ENCODE assay signal across 1 cellular context in the genomic region with DNA sequence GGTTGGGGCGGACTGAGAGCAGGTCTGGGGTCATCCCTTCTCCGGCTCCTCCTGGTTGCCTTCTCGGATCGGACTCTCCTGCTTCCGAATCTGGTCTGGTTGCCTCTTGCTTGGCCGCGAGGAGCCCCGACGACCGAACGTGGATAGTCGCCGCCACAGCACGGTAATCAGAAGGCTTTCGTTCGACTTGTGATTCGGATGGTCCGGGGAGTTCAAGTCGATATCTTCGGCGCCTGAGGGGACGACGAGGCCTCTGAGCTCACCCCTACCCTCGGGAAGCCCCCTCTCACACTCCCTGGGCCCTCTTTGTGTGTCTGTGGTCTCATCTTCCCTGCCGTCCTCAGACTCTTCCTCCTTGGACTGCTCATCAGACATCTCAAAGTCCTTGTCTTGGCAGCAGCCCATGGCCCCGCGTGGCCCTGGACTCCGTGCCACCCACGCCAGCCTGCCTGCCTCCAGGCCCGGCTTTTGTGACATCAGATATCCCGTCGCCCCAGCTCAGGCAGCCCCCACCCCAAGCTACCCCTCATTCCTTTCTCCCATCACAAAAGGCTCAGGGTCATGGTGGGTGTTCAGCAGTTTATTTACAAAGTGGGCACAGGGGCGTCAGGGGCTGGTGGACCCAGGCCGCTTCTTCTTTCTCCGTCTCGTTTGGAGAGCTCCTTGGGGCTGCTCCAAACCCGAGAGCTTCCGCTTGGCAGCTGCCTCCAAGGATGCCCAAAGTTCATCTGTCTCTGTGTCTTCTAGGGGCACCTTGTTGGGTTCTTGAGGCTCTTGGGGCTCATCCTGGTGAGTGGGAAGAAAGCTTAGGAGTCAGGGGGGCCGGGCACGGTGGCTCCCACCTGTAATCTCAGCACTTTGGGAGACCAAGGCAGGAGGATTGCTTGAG.
A peak's percentile ranks its signal among the peaks of the same experiment; 100 is the strongest.
TF ChIP-seq lines count a peak whose summit lies in the region.

A gene (minus strand): TSS at position 496 of the 889 bp plus-strand sequence.

TF ChIP-seq in GM12878, 131 proteins besides CTCF, POLR2A, EP300 and RAD21 (continued from another document):
- TF ChIP-seq, protein P1, sequence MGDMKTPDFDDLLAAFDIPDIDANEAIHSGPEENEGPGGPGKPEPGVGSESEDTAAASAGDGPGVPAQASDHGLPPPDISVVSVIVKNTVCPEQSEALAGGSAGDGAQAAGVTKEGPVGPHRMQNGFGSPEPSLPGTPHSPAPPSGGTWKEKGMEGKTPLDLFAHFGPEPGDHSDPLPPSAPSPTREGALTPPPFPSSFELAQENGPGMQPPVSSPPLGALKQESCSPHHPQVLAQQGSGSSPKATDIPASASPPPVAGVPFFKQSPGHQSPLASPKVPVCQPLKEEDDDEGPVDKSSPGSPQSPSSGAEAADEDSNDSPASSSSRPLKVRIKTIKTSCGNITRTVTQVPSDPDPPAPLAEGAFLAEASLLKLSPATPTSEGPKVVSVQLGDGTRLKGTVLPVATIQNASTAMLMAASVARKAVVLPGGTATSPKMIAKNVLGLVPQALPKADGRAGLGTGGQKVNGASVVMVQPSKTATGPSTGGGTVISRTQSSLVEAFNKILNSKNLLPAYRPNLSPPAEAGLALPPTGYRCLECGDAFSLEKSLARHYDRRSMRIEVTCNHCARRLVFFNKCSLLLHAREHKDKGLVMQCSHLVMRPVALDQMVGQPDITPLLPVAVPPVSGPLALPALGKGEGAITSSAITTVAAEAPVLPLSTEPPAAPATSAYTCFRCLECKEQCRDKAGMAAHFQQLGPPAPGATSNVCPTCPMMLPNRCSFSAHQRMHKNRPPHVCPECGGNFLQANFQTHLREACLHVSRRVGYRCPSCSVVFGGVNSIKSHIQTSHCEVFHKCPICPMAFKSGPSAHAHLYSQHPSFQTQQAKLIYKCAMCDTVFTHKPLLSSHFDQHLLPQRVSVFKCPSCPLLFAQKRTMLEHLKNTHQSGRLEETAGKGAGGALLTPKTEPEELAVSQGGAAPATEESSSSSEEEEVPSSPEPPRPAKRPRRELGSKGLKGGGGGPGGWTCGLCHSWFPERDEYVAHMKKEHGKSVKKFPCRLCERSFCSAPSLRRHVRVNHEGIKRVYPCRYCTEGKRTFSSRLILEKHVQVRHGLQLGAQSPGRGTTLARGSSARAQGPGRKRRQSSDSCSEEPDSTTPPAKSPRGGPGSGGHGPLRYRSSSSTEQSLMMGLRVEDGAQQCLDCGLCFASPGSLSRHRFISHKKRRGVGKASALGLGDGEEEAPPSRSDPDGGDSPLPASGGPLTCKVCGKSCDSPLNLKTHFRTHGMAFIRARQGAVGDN (IDR thresholded peaks at IDR 0.05) = 0 out of 2 replicates have a peak, but pooled peaks have one; percentile 22
- TF ChIP-seq LARP7 (IDR thresholded peaks at IDR 0.05) = peak; percentile 33; the same call in 1 of the 2 replicates
- TF ChIP-seq, protein P2, sequence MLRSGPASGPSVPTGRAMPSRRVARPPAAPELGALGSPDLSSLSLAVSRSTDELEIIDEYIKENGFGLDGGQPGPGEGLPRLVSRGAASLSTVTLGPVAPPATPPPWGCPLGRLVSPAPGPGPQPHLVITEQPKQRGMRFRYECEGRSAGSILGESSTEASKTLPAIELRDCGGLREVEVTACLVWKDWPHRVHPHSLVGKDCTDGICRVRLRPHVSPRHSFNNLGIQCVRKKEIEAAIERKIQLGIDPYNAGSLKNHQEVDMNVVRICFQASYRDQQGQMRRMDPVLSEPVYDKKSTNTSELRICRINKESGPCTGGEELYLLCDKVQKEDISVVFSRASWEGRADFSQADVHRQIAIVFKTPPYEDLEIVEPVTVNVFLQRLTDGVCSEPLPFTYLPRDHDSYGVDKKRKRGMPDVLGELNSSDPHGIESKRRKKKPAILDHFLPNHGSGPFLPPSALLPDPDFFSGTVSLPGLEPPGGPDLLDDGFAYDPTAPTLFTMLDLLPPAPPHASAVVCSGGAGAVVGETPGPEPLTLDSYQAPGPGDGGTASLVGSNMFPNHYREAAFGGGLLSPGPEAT (IDR thresholded peaks at IDR 0.05; ENCODE audit: low read depth) = no peak
- TF ChIP-seq, protein P3, sequence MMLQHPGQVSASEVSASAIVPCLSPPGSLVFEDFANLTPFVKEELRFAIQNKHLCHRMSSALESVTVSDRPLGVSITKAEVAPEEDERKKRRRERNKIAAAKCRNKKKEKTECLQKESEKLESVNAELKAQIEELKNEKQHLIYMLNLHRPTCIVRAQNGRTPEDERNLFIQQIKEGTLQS (IDR thresholded peaks at IDR 0.05; ENCODE audit: borderline replicate concordance, extremely low read depth, low read depth, low read length) = no peak
- no peak for TF ChIP-seq NR2F1 (conservative IDR thresholded peaks at IDR 0.05)
- TF ChIP-seq SMAD5 (IDR thresholded peaks at IDR 0.05; ENCODE audit: low read depth) = no peak
- TF ChIP-seq, protein P4, sequence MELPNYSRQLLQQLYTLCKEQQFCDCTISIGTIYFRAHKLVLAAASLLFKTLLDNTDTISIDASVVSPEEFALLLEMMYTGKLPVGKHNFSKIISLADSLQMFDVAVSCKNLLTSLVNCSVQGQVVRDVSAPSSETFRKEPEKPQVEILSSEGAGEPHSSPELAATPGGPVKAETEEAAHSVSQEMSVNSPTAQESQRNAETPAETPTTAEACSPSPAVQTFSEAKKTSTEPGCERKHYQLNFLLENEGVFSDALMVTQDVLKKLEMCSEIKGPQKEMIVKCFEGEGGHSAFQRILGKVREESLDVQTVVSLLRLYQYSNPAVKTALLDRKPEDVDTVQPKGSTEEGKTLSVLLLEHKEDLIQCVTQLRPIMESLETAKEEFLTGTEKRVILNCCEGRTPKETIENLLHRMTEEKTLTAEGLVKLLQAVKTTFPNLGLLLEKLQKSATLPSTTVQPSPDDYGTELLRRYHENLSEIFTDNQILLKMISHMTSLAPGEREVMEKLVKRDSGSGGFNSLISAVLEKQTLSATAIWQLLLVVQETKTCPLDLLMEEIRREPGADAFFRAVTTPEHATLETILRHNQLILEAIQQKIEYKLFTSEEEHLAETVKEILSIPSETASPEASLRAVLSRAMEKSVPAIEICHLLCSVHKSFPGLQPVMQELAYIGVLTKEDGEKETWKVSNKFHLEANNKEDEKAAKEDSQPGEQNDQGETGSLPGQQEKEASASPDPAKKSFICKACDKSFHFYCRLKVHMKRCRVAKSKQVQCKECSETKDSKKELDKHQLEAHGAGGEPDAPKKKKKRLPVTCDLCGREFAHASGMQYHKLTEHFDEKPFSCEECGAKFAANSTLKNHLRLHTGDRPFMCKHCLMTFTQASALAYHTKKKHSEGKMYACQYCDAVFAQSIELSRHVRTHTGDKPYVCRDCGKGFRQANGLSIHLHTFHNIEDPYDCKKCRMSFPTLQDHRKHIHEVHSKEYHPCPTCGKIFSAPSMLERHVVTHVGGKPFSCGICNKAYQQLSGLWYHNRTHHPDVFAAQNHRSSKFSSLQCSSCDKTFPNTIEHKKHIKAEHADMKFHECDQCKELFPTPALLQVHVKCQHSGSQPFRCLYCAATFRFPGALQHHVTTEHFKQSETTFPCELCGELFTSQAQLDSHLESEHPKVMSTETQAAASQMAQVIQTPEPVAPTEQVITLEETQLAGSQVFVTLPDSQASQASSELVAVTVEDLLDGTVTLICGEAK (IDR thresholded peaks at IDR 0.05; ENCODE audit: borderline replicate concordance) = no peak
- peak; percentile 3; the same call in 1 of the 2 replicates for TF ChIP-seq POLR2AphosphoS5 (IDR thresholded peaks at IDR 0.05; ENCODE audit: low read length)
- no peak for TF ChIP-seq GABPA (IDR thresholded peaks at IDR 0.05; ENCODE audit: low read depth)
- TF ChIP-seq RCOR1 (conservative IDR thresholded peaks at IDR 0.05; ENCODE audit: low read depth, low read length) = no peak
- TF ChIP-seq MYB (IDR thresholded peaks at IDR 0.05; ENCODE audit: borderline replicate concordance, low read depth, low read length) = no peak
- TF ChIP-seq MYC (IDR thresholded peaks at IDR 0.05; ENCODE audit: insufficient read depth, insufficient read length, insufficient replicate concordance, low read length, severe bottlenecking) = peak; percentile 1
- 0 out of 2 replicates have a peak, but pooled peaks have one; percentile 1 for TF ChIP-seq RAD51 (IDR thresholded peaks at IDR 0.05)
- no peak for TF ChIP-seq SREBF2 (IDR thresholded peaks at IDR 0.05; ENCODE audit: low read length)
